ENCODE assay signal across 8 cellular contexts in the genomic region with DNA sequence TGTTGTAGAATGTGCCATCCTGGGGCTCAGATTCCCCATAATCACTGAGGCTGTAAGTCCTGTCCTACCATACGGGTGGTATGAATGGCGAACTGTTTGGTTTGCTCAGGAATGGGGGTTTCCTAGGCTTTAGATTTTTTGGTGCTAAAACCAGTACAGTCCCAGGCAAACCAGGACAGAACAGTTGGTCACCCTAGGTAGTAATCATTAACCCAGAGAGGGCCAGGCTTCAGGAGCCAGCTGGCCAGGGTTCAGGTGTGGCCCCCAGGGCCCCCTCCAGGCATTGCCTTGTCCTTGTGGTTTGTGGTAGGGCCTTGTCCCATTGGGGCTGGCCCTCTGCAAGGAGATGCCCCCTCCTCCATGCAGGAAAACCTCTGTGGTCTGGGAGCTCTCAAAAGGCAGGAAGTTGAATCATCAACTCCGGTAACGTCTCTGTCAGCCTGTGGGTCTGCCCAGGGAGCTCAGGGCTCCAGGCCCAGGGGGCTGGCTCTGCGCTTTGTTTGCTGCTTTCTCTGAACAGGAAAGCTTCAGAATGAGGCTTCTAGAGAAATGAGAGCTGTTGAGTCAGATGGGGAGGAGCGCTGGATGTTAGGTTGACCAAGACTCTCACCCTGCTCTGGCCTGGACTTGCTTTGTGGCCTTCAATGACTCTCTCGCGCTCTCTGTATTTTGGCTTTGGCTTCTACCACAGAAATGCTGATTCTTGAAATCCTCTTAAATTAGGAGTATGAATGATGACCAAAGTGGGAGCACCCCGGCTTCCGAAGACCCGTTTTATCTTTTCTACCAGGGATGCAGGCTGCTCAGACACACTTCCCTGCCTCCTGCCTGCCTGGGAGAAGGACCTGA. TPM values are rescaled to one million over a fixed set of nuclear protein-coding genes. Genes with fewer than 3 reads are reported as not detected.
DNase-seq lines count a peak whose midpoint lies in the region; ATAC-seq and TF ChIP-seq lines count a peak whose summit lies in the region.

No MANE protein-coding gene starts in this region.

- no peak overlapping the region; the same call in 1 of the 2 replicates for H3K9ac ChIP-seq in HUES64 (ENCODE audit: low read depth, low read length)

- H3K4me3 ChIP-seq in HUES64 (ENCODE audit: low read length) (no peak overlapping the region), WERI-Rb-1 (ENCODE audit: low read depth, low read length) (no peak overlapping the region), lower lobe of right lung (no peak overlapping the region)

- no peak for TF ChIP-seq CTCF in WERI-Rb-1 (IDR thresholded peaks at IDR 0.05; ENCODE audit: low read depth, low read length)
- TF ChIP-seq CTCF in lower lobe of right lung (IDR thresholded peaks at IDR 0.05) = no peak

- peaks cover 31% of the 10 kb centered on the region for H3K4me1 ChIP-seq in HUES64 (ENCODE audit: insufficient read depth, low read length)
- peaks cover 44% of the 10 kb centered on the region for H3K4me1 ChIP-seq in lower lobe of right lung

- peak; percentile 73 for ATAC-seq in GM21515 (IDR thresholded peaks at IDR 0.05; ENCODE audit: unreplicated experiment)
- peak; percentile 72 to 76 for ATAC-seq in lower lobe of right lung

- H3K9me3 ChIP-seq in HUES64 (ENCODE audit: insufficient read depth, low read depth, low read length) = no peaks in the 10 kb centered on the region
- no peaks in the 10 kb centered on the region for H3K9me3 ChIP-seq in WERI-Rb-1 (ENCODE audit: severe bottlenecking)
- no peaks in the 10 kb centered on the region for H3K9me3 ChIP-seq in lower lobe of right lung

- DNase-seq in CD1c-positive myeloid dendritic cell (ENCODE audit: extremely low spot score) = peak; percentile 41
- no peak for DNase-seq in WERI-Rb-1
- peak in 7 of 61 donors; percentile 7 to 54 (median 20) for DNase-seq in caudate nucleus (lab: John Stamatoyannopoulos, UW)
- DNase-seq in lower lobe of right lung = peak; percentile 62
- DNase-seq in stimulated activated CD8-positive, alpha-beta memory T cell treated with anti-CD3 and anti-CD28 coated beads, Interleukin-15, amount 100 ng/mL, for 4 hours (ENCODE audit: low read depth in 2 of 2) = peak; percentile 35 to 51
- no peak for DNase-seq in erythroblast (lab: John Stamatoyannopoulos, UW)

- peak overlapping the region; percentile 58 for H3K27ac ChIP-seq in HUES64 (ENCODE audit: low read depth, low read length)
- H3K27ac ChIP-seq in WERI-Rb-1 = peak overlapping the region; percentile 64
- H3K27ac ChIP-seq in caudate nucleus (ENCODE audit: low read depth, low read length) = peak overlapping the region; percentile 49
- peak overlapping the region; percentile 73 for H3K27ac ChIP-seq in lower lobe of right lung

- WGBS in HUES64 = 61% methylated on average over 11 of the region's 11 CpGs

- H3K27me3 ChIP-seq in HUES64 (ENCODE audit: insufficient read depth, low read length) (no peaks in the 10 kb centered on the region), WERI-Rb-1 (ENCODE audit: insufficient read depth, low read depth, severe bottlenecking) (no peaks in the 10 kb centered on the region), lower lobe of right lung (ENCODE audit: low read depth) (no peaks in the 10 kb centered on the region)

- intact Hi-C loops in lower lobe of right lung (cut with DNase I) = no loop called here

- TF ChIP-seq POLR2A in erythroblast (IDR thresholded peaks at IDR 0.05; ENCODE audit: low read length) = no peak

- H3K36me3 ChIP-seq in HUES64 (ENCODE audit: insufficient read depth, low read length) (no peaks in the 10 kb centered on the region), WERI-Rb-1 (no peaks in the 10 kb centered on the region), lower lobe of right lung (no peaks in the 10 kb centered on the region)

RNA-seq across cellular contexts. Expression of a gene that starts 22.2 kb away (rescaled TPM):
- 24.0 TPM for polyA plus RNA-seq in HUES64 (2013, experiment 1 of 2)
- 19.8 TPM for polyA plus RNA-seq in HUES64 (2013, experiment 2 of 2)
- 79.4 TPM for total RNA-seq in lower lobe of right lung

Comparison
In these comparisons a context has a peak if more than half of its experiments do, and no peak if none do; other contexts are left out.
1. DNase-seq: peak in CD1c-positive myeloid dendritic cell (single experiment), lower lobe of right lung (single experiment) and stimulated activated CD8-positive, alpha-beta memory T cell treated with anti-CD3 and anti-CD28 coated beads, Interleukin-15, amount 100 ng/mL, for 4 hours (2 of 2); none in WERI-Rb-1 (single experiment) and erythroblast (0 of 2).
2. Peak in every context shown above with its lines, with median percentiles within 50 percentile points of each other: H3K27ac ChIP-seq.